Comparison of ENCODE assay signal across 18 cellular contexts in the genomic region with DNA sequence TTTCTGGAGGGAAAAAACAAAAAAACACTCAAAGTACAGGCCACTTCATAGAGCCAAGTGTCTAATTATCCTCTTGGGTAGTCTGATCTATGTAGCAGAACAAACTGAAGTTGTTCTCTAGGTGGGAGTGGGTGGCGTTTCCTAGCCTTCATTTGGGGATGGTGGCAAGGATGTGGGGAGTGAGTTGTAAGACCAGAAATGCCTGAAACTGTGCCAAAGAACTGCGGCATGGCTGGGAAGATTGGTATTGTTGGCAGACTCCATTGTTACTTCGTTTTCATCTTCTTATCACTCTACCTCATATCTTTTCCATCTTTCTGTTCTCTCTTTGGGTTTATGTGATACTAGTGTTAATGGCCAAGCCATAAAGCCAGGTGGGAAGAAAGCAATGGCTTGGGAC.
"Had no signal": no experiment of that assay in that cellular context is flagged by ENCODE, and none has a peak within 500 bp of the region (broad histone marks: within the 10 kb centered on the region; RNA-seq: fewer than 3 reads in every experiment).

No MANE protein-coding gene starts in this region.

- H3K27ac Mint-ChIP-seq: activated B cell treated with CpG ODN at 0.5 μM for 24 hours; activated CD4-positive, alpha-beta T cell treated with anti-CD3 and anti-CD28 coated beads, Interleukin-2, amount 10 ng/mL, durations not matched to agents 24 days and 14 days; activated CD8-positive, alpha-beta T cell treated with anti-CD3 and anti-CD28 coated beads, Interleukin-2, amount 10 ng/mL, durations not matched to agents 7 days and 5 days; activated naive CD8-positive, alpha-beta T cell treated with anti-CD3 and anti-CD28 coated beads, Interleukin-2, amount 50 U/mL, for 24 hours had no signal

- H3K4me3 Mint-ChIP-seq: activated B cell treated with CpG ODN at 0.5 μM for 24 hours; activated CD4-positive, alpha-beta T cell treated with anti-CD3 and anti-CD28 coated beads, Interleukin-2, amount 10 ng/mL, durations not matched to agents 24 days and 14 days; activated CD8-positive, alpha-beta T cell treated with anti-CD3 and anti-CD28 coated beads, Interleukin-2, amount 10 ng/mL, durations not matched to agents 7 days and 5 days; activated naive CD8-positive, alpha-beta T cell treated with anti-CD3 and anti-CD28 coated beads, Interleukin-2, amount 50 U/mL, for 24 hours; nephron had no signal

- H3K4me1 Mint-ChIP-seq: activated B cell treated with CpG ODN at 0.5 μM for 24 hours; activated CD4-positive, alpha-beta T cell treated with anti-CD3 and anti-CD28 coated beads, Interleukin-2, amount 10 ng/mL, durations not matched to agents 24 days and 14 days had no signal

- H3K9me3 Mint-ChIP-seq: activated B cell treated with CpG ODN at 0.5 μM for 24 hours; activated CD4-positive, alpha-beta T cell treated with anti-CD3 and anti-CD28 coated beads, Interleukin-2, amount 10 ng/mL, durations not matched to agents 24 days and 14 days; activated naive CD8-positive, alpha-beta T cell treated with anti-CD3 and anti-CD28 coated beads, Interleukin-2, amount 50 U/mL, for 24 hours; nephron had no signal

- H3K27me3 Mint-ChIP-seq: activated B cell treated with CpG ODN at 0.5 μM for 24 hours; activated CD4-positive, alpha-beta T cell treated with anti-CD3 and anti-CD28 coated beads, Interleukin-2, amount 10 ng/mL, durations not matched to agents 24 days and 14 days; activated naive CD8-positive, alpha-beta T cell treated with anti-CD3 and anti-CD28 coated beads, Interleukin-2, amount 50 U/mL, for 24 hours had no signal

- ATAC-seq: activated CD8-positive, alpha-beta T cell treated with anti-CD3 and anti-CD28 coated beads, Interleukin-2, amount 10 ng/mL, durations not matched to agents 7 days and 5 days; esophagus mucosa; left ventricle myocardium superior; right cardiac atrium had no signal

- DNase-seq: activated B cell treated with CpG ODN at 0.5 μM for 24 hours; activated CD4-positive, alpha-beta T cell treated with anti-CD3 and anti-CD28 coated beads, Interleukin-2, amount 10 ng/mL, durations not matched to agents 24 days and 14 days; activated CD8-positive, alpha-beta memory T cell treated with anti-CD3 and anti-CD28 coated beads, Interleukin-2, amount 50 U/mL, for 4 hours; activated CD8-positive, alpha-beta T cell treated with anti-CD3 and anti-CD28 coated beads, Interleukin-2, amount 10 ng/mL, durations not matched to agents 7 days and 5 days; activated naive CD4-positive, alpha-beta T cell; activated naive CD8-positive, alpha-beta T cell treated with anti-CD3 and anti-CD28 coated beads, Interleukin-2, amount 50 U/mL, for 24 hours; aorta; left ventricle myocardium superior; mesendoderm; occipital lobe; right cardiac atrium; stimulated activated CD4-positive, alpha-beta T cell treated with anti-CD3 and anti-CD28 coated beads, Interleukin-4, amount 100 ng/mL, for 4 hours; stimulated activated CD8-positive, alpha-beta memory T cell treated with anti-CD3 and anti-CD28 coated beads, Interleukin-4, amount 100 ng/mL, for 48 hours; stimulated activated naive CD4-positive, alpha-beta T cell treated with Interleukin-2 at 50 U/mL for 16 hours; substantia nigra; T-helper 2 cell had no signal
